ENCODE assay signal across 13 cellular contexts in the genomic region with DNA sequence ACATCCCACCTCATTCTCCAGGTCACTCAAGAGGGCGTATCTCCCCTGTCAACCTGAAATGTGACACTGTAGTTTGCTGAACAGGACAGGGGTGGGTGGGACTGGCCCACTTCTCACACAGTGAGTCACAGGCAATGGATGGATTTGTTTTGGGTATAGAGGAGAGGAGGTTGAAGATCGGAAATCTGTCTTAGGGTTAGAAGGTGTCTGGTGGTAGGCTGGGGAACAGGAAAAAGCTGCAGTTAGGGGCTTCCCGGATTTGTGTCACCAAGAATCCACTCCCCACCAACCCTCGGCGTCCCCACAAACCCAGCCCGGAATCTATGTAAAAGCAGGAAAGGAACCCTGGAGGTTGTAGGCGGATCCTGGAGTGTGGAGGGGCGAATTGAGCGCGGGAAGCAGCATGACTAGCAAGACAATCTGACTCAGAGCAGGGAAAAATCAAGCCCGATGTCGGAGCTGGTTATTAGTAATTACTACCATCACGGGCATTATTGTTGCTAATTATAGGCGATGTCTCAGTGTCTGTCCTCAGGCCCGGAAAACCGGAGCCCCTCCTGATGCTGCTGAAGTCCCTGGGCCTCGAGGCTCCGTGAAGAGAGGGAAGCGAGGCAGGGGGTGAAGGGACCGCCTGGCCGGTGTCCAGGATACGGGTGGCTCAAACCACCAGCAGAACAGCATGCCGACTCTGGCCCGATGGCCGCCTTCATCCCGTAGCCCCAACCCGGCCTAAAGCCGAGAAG. TPM values are rescaled to one million over a fixed set of nuclear protein-coding genes. Genes with fewer than 3 reads are reported as not detected.
DNase-seq lines count a peak whose midpoint lies in the region; ATAC-seq and TF ChIP-seq lines count a peak whose summit lies in the region.
"Had no signal": no experiment of that assay in that cellular context is flagged by ENCODE, and none has a peak within 500 bp of the region (broad histone marks: within the 10 kb centered on the region; RNA-seq: fewer than 3 reads in every experiment).

No MANE protein-coding gene starts in this region.

- peak overlapping the region; percentile 66 for H3K27ac ChIP-seq in BLaER1
- H3K27ac ChIP-seq in H9 (ENCODE audit: insufficient read length, low read depth, low read length), result no peak overlapping the region
- H3K27ac ChIP-seq in endodermal cell (ENCODE audit: low read depth, low read length), result no peak overlapping the region
- H3K27ac ChIP-seq in neural cell (ENCODE audit: low read length), result no peak overlapping the region
- H3K27ac ChIP-seq: neutrophil, WERI-Rb-1 had no signal

- H3K9ac ChIP-seq in BLaER1 (peak overlapping the region; percentile 81), H9 (ENCODE audit: extremely low read depth, insufficient read length, low read length) (no peak overlapping the region), endodermal cell (ENCODE audit: extremely low read depth, low read length, poor library complexity, severe bottlenecking) (no peak overlapping the region), neural cell (ENCODE audit: low read length) (no peak overlapping the region)

- peaks cover 76% of the 10 kb centered on the region for H4K20me1 ChIP-seq in BLaER1
- no peaks in the 10 kb centered on the region for H4K20me1 ChIP-seq in H9 (ENCODE audit: control insufficient read depth, insufficient read depth, insufficient read length)
- H4K20me1 ChIP-seq in neural cell (ENCODE audit: insufficient read depth), result no peaks in the 10 kb centered on the region

- peak overlapping the region; percentile 96 for H3K4me2 ChIP-seq in BLaER1
- peak overlapping the region; percentile 40 for H3K4me2 ChIP-seq in H9 (ENCODE audit: insufficient read depth, insufficient read length, low read length)
- H3K4me2 ChIP-seq in neural cell (ENCODE audit: low read length), result no peak overlapping the region

- no peak for TF ChIP-seq RAD21 in neural cell (conservative IDR thresholded peaks at IDR 0.05)

- 0 out of 2 replicates have a peak, but pooled peaks cover 8% of the 10 kb centered on the region for H3K36me3 ChIP-seq in BLaER1
- H3K36me3 ChIP-seq in endodermal cell (ENCODE audit: control insufficient read depth, insufficient read depth, low read length), result no peaks in the 10 kb centered on the region
- no peaks in the 10 kb centered on the region for H3K36me3 ChIP-seq in neural cell (ENCODE audit: insufficient read depth, low read length)
- H3K36me3 ChIP-seq: neutrophil, WERI-Rb-1 had no signal

- no peak overlapping the region for H3K18ac ChIP-seq in H9 (ENCODE audit: insufficient read length, low read depth, low read length)

- H3T11ph ChIP-seq in H9 (ENCODE audit: low read length), result no peak overlapping the region

- H4K91ac ChIP-seq in H9 (ENCODE audit: insufficient read length, low read depth, low read length), result no peak overlapping the region

- no peaks in the 10 kb centered on the region for H3F3A ChIP-seq in neural cell (ENCODE audit: insufficient read depth, low read length, poor library complexity, severe bottlenecking)

- H3K4me1 Mint-ChIP-seq in H9, result peaks cover 41 to 54% of the 10 kb centered on the region in 2 experiments
- H3K4me1 Mint-ChIP-seq in endodermal cell, result peaks cover 28% of the 10 kb centered on the region

- TF ChIP-seq CTCF in H9 (conservative IDR thresholded peaks at IDR 0.05) (no peak), endodermal cell (conservative IDR thresholded peaks at IDR 0.05) (no peak), neural cell (IDR thresholded peaks at IDR 0.05; ENCODE audit: poor library complexity, severe bottlenecking) (no peak)

- H2AFZ ChIP-seq in H9 (ENCODE audit: low read length) (no peak overlapping the region), neural cell (ENCODE audit: low read depth, low read length) (no peak overlapping the region)

- H3K4ac ChIP-seq in H9 (ENCODE audit: low read depth, low read length), result no peak overlapping the region

- H3K27me3 ChIP-seq in BLaER1, result peaks cover 100% of the 10 kb centered on the region
- H3K27me3 ChIP-seq in H9 (ENCODE audit: insufficient read depth, low read length), result peaks cover 88% of the 10 kb centered on the region
- H3K27me3 ChIP-seq in endodermal cell (ENCODE audit: control insufficient read depth, insufficient read depth, low read length, poor library complexity, severe bottlenecking), result peaks cover 94% of the 10 kb centered on the region
- peaks cover 95% of the 10 kb centered on the region for H3K27me3 ChIP-seq in neural cell (ENCODE audit: insufficient read depth, low read depth, low read length)

- H4K5ac ChIP-seq in H9 (ENCODE audit: insufficient read length, low read depth, low read length), result no peak overlapping the region

- H3K4me3 ChIP-seq in BLaER1 (peak overlapping the region; percentile 82), endodermal cell (ENCODE audit: low read length) (peak overlapping the region; percentile 49), neural cell (ENCODE audit: low read length) (peak overlapping the region; percentile 59)

- H3K27me3 Mint-ChIP-seq in H9 (ENCODE audit: low read depth), result peaks cover 93% of the 10 kb centered on the region
- H3K27me3 Mint-ChIP-seq in endodermal cell (ENCODE audit: insufficient read depth), result peaks cover 93% of the 10 kb centered on the region

- H3K36me3 Mint-ChIP-seq in H9 (ENCODE audit: insufficient read depth in 1 of 3, low read depth in 3 of 3) (peaks cover 0 to 2% (median 0%) of the 10 kb centered on the region in 3 experiments; a peak in 2 of 7 replicates), endodermal cell (ENCODE audit: low read depth) (no peaks in the 10 kb centered on the region)

- H3K56ac ChIP-seq in H9 (ENCODE audit: insufficient read length, low read depth, low read length), result no peak overlapping the region

- no peak overlapping the region for H2BK15ac ChIP-seq in H9 (ENCODE audit: low read depth, low read length)

- TF ChIP-seq EP300 in neural cell (conservative IDR thresholded peaks at IDR 0.05; ENCODE audit: poor library complexity, severe bottlenecking), result no peak

- no peak overlapping the region for H2BK5ac ChIP-seq in H9 (ENCODE audit: insufficient read length, low read length)

- ATAC-seq in GM19035 (IDR thresholded peaks at IDR 0.05; ENCODE audit: unreplicated experiment), result no peak

- H3K9me3 Mint-ChIP-seq in H9 (peaks cover 3 to 6% of the 10 kb centered on the region in 2 experiments; a peak in 2 of 5 replicates), endodermal cell (no peaks in the 10 kb centered on the region)

- peak; percentile 47 for DNase-seq in H9
- DNase-seq in endodermal cell, result peak; percentile 66
- DNase-seq in stimulated activated CD8-positive, alpha-beta memory T cell treated with anti-CD3 and anti-CD28 coated beads, Interleukin-4, amount 100 ng/mL, for 48 hours, result no peak
- DNase-seq in stimulated activated CD4-positive, alpha-beta T cell treated with anti-CD3 and anti-CD28 coated beads, Interleukin-1b, Interleukin-23, amount 100 ng/mL, for 48 hours, result no peak
- no peak for DNase-seq in activated naive CD4-positive, alpha-beta T cell treated with Interleukin-2 at 50 U/mL for 16 hours
- DNase-seq: activated effector memory CD4-positive, alpha-beta T cell treated with anti-CD3 and anti-CD28 coated beads, Interleukin-2, amount 50 U/mL, for 16 hours; effector CD8-positive, alpha-beta T cell; NCI-H510A had no signal

- H3K79me2 ChIP-seq in H9 (ENCODE audit: insufficient read depth, low read length), result no peaks in the 10 kb centered on the region
- no peaks in the 10 kb centered on the region for H3K79me2 ChIP-seq in neural cell (replicated peaks; ENCODE audit: insufficient read depth, low read length)

- H3K14ac ChIP-seq in H9 (ENCODE audit: insufficient read depth, low read length), result no peak overlapping the region

- H4K8ac ChIP-seq in H9 (replicated peaks; ENCODE audit: insufficient read length, low read depth, low read length), result no peak overlapping the region

- H2BK120ac ChIP-seq in H9 (ENCODE audit: low read depth, low read length, poor library complexity, severe bottlenecking), result no peak overlapping the region

- peaks cover 19% of the 10 kb centered on the region for H3K23me2 ChIP-seq in H9 (ENCODE audit: insufficient read length, low read depth, low read length, poor library complexity, severe bottlenecking)

- H3K27ac Mint-ChIP-seq in H9 (no peak overlapping the region), endodermal cell (no peak overlapping the region)

- H3K4me3 Mint-ChIP-seq in H9 (peak overlapping the region; percentile 46 to 79), endodermal cell (peak overlapping the region; percentile 38)

- peaks cover 27% of the 10 kb centered on the region for H3K9me3 ChIP-seq in BLaER1
- H3K9me3 ChIP-seq in H9 (ENCODE audit: control insufficient read depth, low read depth, low read length), result no peaks in the 10 kb centered on the region
- H3K9me3 ChIP-seq in endodermal cell (ENCODE audit: control insufficient read depth, low read length), result no peaks in the 10 kb centered on the region
- peaks cover 1% of the 10 kb centered on the region for H3K9me3 ChIP-seq in neural cell (ENCODE audit: low read length)
- H3K9me3 ChIP-seq: neutrophil had no signal

- peaks cover 19% of the 10 kb centered on the region for H3K4me1 ChIP-seq in BLaER1
- 0 out of 2 replicates have a peak, but pooled peaks cover 2% of the 10 kb centered on the region for H3K4me1 ChIP-seq in H9 (ENCODE audit: insufficient read depth, low read length)
- peaks cover 6% of the 10 kb centered on the region for H3K4me1 ChIP-seq in endodermal cell (ENCODE audit: control insufficient read depth, insufficient read depth, low read length)

- WGBS in H9 (ENCODE audit: extremely low coverage, insufficient read length, low lambda C conversion rate), result no CpG with 5 or more reads among the region's 28 CpGs
- WGBS in endodermal cell (ENCODE audit: insufficient coverage in 1 of 2, insufficient read length in 1 of 2), 2 experiments, result 5 to 10% methylated on average over 11 to 28 of the region's 28 CpGs

- H3K23ac ChIP-seq in H9 (ENCODE audit: insufficient read length, low read depth, low read length), result no peak overlapping the region

- no peak overlapping the region for H2BK20ac ChIP-seq in H9 (ENCODE audit: low read depth, low read length, poor library complexity, severe bottlenecking)

- H2BK12ac ChIP-seq in H9 (ENCODE audit: insufficient read length, low read depth, low read length), result no peak overlapping the region

- H2AK5ac ChIP-seq in H9 (ENCODE audit: insufficient read length, low read length), result no peak overlapping the region

- H3K79me1 ChIP-seq in H9 (ENCODE audit: insufficient read depth, low read depth, low read length, poor library complexity, severe bottlenecking), result no peaks in the 10 kb centered on the region

- no peaks in the 10 kb centered on the region for H3K9me2 ChIP-seq in neural cell (ENCODE audit: insufficient read depth, low read length)

TF ChIP-seq in neural cell, 6 proteins besides CTCF, POLR2A, EP300 and RAD21 (continues in another document):
- no peak for TF ChIP-seq EZH2 (IDR thresholded peaks at IDR 0.05; ENCODE audit: borderline replicate concordance, insufficient read depth, low read length, poor library complexity, severe bottlenecking)
- no peak for TF ChIP-seq POLR2AphosphoS5 (IDR thresholded peaks at IDR 0.05)
- no peak for TF ChIP-seq TAF1 (IDR thresholded peaks at IDR 0.05; ENCODE audit: low read depth)
- TF ChIP-seq SMC3 (conservative IDR thresholded peaks at IDR 0.05; ENCODE audit: poor library complexity), result no peak

RNA-seq across cellular contexts. Expression of gene IRX1, which starts 1.7 kb away (rescaled TPM):
- 3.6 and 4.1 TPM in 2 replicates for total RNA-seq in H9 (2021)
- 1 to 10 TPM; 1.9 to 7.6 TPM for total RNA-seq in endodermal cell
- polyA plus RNA-seq in endodermal cell (2013, experiment 1 of 2), result 50.3 TPM
- polyA plus RNA-seq in endodermal cell (2013, experiment 2 of 2), result 45.6 TPM
- 0.34 TPM in 1 of 2 replicates, not detected in the other for polyA plus RNA-seq in neural cell
- polyA minus RNA-seq in neural cell, result not detected in 2 replicates

Comparison
In these comparisons a context has a peak if more than half of its experiments do, and no peak if none do; other contexts are left out.
1. DNase-seq: peak in H9 (single experiment) and endodermal cell (single experiment); none in stimulated activated CD8-positive, alpha-beta memory T cell treated with anti-CD3 and anti-CD28 coated beads, Interleukin-4, amount 100 ng/mL, for 48 hours (single experiment), stimulated activated CD4-positive, alpha-beta T cell treated with anti-CD3 and anti-CD28 coated beads, Interleukin-1b, Interleukin-23, amount 100 ng/mL, for 48 hours (single experiment) and activated naive CD4-positive, alpha-beta T cell treated with Interleukin-2 at 50 U/mL for 16 hours (single experiment).
2. Peak in every context shown above with its lines, with median percentiles within 50 percentile points of each other: H3K4me3 ChIP-seq.